ENCODE assay signal across 10 cellular contexts in genomic region chr6:6588064-6588923, GRCh38. TPM values are rescaled to one million over a fixed set of nuclear protein-coding genes. Genes with fewer than 3 reads are reported as not detected.
DNase-seq lines count a peak whose midpoint lies in the region; ATAC-seq and TF ChIP-seq lines count a peak whose summit lies in the region.
"Had no signal": no experiment of that assay in that cellular context is flagged by ENCODE, and none has a peak within 500 bp of the region (broad histone marks: within the 10 kb centered on the region; RNA-seq: fewer than 3 reads in every experiment).

Gene LY86, plus strand, starts transcription at chr6:6588720. Its CDS starts 15 bp downstream, at chr6:6588735.

- POLR2A ChIA-PET in CD4-positive, alpha-beta memory T cell (lab: Charles Lee; ENCODE audit: partially characterized antibody), result interaction anchor here (1.3 to 2.0 kb wide), 2 partner anchors 22 to 25 kb away, joined by 6 to 11 read pairs; no protein-coding TSS in a partner anchor

- H3K9me3 Mint-ChIP-seq in CD4-positive, alpha-beta memory T cell, result no peaks in the 10 kb centered on the region
- H3K9me3 Mint-ChIP-seq in stimulated activated naive B cell treated with anti-CD40 and anti-IgM and Interleukin-4, amounts not matched to agents 10 μg/mL and 1 μg/mL and 100 μg/mL, for 72 hours, result peaks cover 0 to 1% of the 10 kb centered on the region in 2 donors

- 69 to 81% (median 71%) methylated on average over 9 to 14 of the region's 14 CpGs for WGBS in adrenal gland, 4 donors

- H3K4me3 ChIP-seq in CD4-positive, alpha-beta memory T cell (ENCODE audit: low read length in 2 of 2), result no peak within 1 kb of the TSS
- H3K4me3 ChIP-seq in adrenal gland, result no peak within 1 kb of the TSS

- no peaks in the 10 kb centered on the region for H3K36me3 Mint-ChIP-seq in CD4-positive, alpha-beta memory T cell
- H3K36me3 Mint-ChIP-seq in stimulated activated naive B cell treated with anti-CD40 and anti-IgM and Interleukin-4, amounts not matched to agents 10 μg/mL and 1 μg/mL and 100 μg/mL, for 72 hours, result peaks cover 0 to 11% of the 10 kb centered on the region in 2 donors

- no peaks in the 10 kb centered on the region for H3K9me3 ChIP-seq in CD4-positive, alpha-beta memory T cell (ENCODE audit: control insufficient read depth in 1 of 2, low read length in 2 of 2)
- H3K9me3 ChIP-seq in adrenal gland (replicated peaks in 1 of 3), result no peaks in the 10 kb centered on the region

- peak within 1 kb of the TSS in 6 of 7 donors; percentile 19 to 90 (median 60) for H3K27ac Mint-ChIP-seq in CD4-positive, alpha-beta memory T cell
- peak within 1 kb of the TSS; percentile 94 for H3K27ac Mint-ChIP-seq in stimulated activated naive B cell treated with anti-CD40 and anti-IgM and Interleukin-4, amounts not matched to agents 10 μg/mL and 1 μg/mL and 100 μg/mL, for 72 hours

- intact Hi-C loops in CD4-positive, alpha-beta memory T cell (cut with micrococcal nuclease), result no loop called here
- intact Hi-C loops in adrenal gland (cut with DNase I), result no loop called here

- DNase-seq in CD4-positive, alpha-beta memory T cell, result no peak
- DNase-seq in adrenal gland (peak in 1 of 7 donors; percentile 18), NCI-H187 treated with DMSO at 0.1 percent for 48 hours (lab: John Stamatoyannopoulos, UW) (no peak), cerebellar nuclear complex (lab: John Stamatoyannopoulos, UW) (no peak)
- DNase-seq in stimulated activated naive B cell treated with anti-CD40 and anti-IgM and Interleukin-4, amounts not matched to agents 10 μg/mL and 1 μg/mL and 100 μg/mL, for 72 hours, result peak; percentile 64
- DNase-seq in effector CD8-positive, alpha-beta T cell (lab: John Stamatoyannopoulos, UW), result no peak

- ATAC-seq in GM19351 (IDR thresholded peaks at IDR 0.05; ENCODE audit: unreplicated experiment) (peak; percentile 46), HG03342 (IDR thresholded peaks at IDR 0.05; ENCODE audit: unreplicated experiment) (peak; percentile 49)
- ATAC-seq in stimulated activated naive B cell treated with anti-CD40 and anti-IgM and Interleukin-4, amounts not matched to agents 10 μg/mL and 1 μg/mL and 100 μg/mL, for 72 hours (replicated peaks), result peak; percentile 70 to 75

- H3K4me1 ChIP-seq in CD4-positive, alpha-beta memory T cell (ENCODE audit: insufficient read depth, low read length), result peaks cover 22% of the 10 kb centered on the region
- H3K4me1 ChIP-seq in adrenal gland (replicated peaks in 1 of 2), result peaks cover 0 to under 1% of the 10 kb centered on the region in 2 donors
- H3K4me1 ChIP-seq: parathyroid adenoma had no signal

- H3K27me3 Mint-ChIP-seq in CD4-positive, alpha-beta memory T cell, result peaks cover 0 to 4% of the 10 kb centered on the region in 2 donors
- no peaks in the 10 kb centered on the region for H3K27me3 Mint-ChIP-seq in stimulated activated naive B cell treated with anti-CD40 and anti-IgM and Interleukin-4, amounts not matched to agents 10 μg/mL and 1 μg/mL and 100 μg/mL, for 72 hours

- no peaks in the 10 kb centered on the region for H3K36me3 ChIP-seq in CD4-positive, alpha-beta memory T cell (ENCODE audit: insufficient read depth, low read length)
- no peaks in the 10 kb centered on the region for H3K36me3 ChIP-seq in adrenal gland (replicated peaks in 1 of 2)

- H3K27ac ChIP-seq in CD4-positive, alpha-beta memory T cell (ENCODE audit: low read depth, low read length), result no peak within 1 kb of the TSS
- H3K27ac ChIP-seq in adrenal gland, result peak within 1 kb of the TSS in 3 of 5 donors; percentile 8 to 41 (median 24)
- H3K27ac ChIP-seq: parathyroid adenoma had no signal

- TF ChIP-seq CTCF in adrenal gland (IDR thresholded peaks at IDR 0.05), result no peak

- H3K27me3 ChIP-seq in CD4-positive, alpha-beta memory T cell (ENCODE audit: insufficient read depth, low read length), result no peaks in the 10 kb centered on the region
- H3K27me3 ChIP-seq in adrenal gland, result no peaks in the 10 kb centered on the region

- peak within 1 kb of the TSS in 7 of 8 donors; percentile 49 to 81 (median 66) for H3K4me3 Mint-ChIP-seq in CD4-positive, alpha-beta memory T cell
- H3K4me3 Mint-ChIP-seq in stimulated activated naive B cell treated with anti-CD40 and anti-IgM and Interleukin-4, amounts not matched to agents 10 μg/mL and 1 μg/mL and 100 μg/mL, for 72 hours, result peak within 1 kb of the TSS; percentile 86 to 90

- TF ChIP-seq POLR2A in adrenal gland (IDR thresholded peaks at IDR 0.05), result no peak

- peaks cover 25 to 60% (median 39%) of the 10 kb centered on the region in 4 donors for H3K4me1 Mint-ChIP-seq in CD4-positive, alpha-beta memory T cell
- peaks cover 60 to 85% of the 10 kb centered on the region in 2 donors for H3K4me1 Mint-ChIP-seq in stimulated activated naive B cell treated with anti-CD40 and anti-IgM and Interleukin-4, amounts not matched to agents 10 μg/mL and 1 μg/mL and 100 μg/mL, for 72 hours

- CTCF ChIA-PET in CD4-positive, alpha-beta memory T cell (lab: Charles Lee; ENCODE audit: partially characterized antibody), result no interaction called here

RNA-seq across cellular contexts. Expression of gene LY86, which starts in this region (rescaled TPM):
- 1 to 10 TPM; 1.0 to 1.5 TPM for total RNA-seq in CD4-positive, alpha-beta memory T cell
- 1 to 10 TPM; 1.5 to 4.6 TPM for polyA plus RNA-seq in CD4-positive, alpha-beta memory T cell
- total RNA-seq in adrenal gland, result 10 to 100 TPM in 3 of 8 donors, 1 to 10 TPM in 4, under 1 TPM in 1; 0.60 to 25.7 (median 8.1) TPM
- 1 to 10 TPM; 4.6 to 6.7 (median 4.8) TPM for polyA plus RNA-seq in adrenal gland
- total RNA-seq: H1 had no signal
- polyA plus RNA-seq: H1 had no signal
